Comparison of ENCODE assay signal across 5 cellular contexts in the genomic region with DNA sequence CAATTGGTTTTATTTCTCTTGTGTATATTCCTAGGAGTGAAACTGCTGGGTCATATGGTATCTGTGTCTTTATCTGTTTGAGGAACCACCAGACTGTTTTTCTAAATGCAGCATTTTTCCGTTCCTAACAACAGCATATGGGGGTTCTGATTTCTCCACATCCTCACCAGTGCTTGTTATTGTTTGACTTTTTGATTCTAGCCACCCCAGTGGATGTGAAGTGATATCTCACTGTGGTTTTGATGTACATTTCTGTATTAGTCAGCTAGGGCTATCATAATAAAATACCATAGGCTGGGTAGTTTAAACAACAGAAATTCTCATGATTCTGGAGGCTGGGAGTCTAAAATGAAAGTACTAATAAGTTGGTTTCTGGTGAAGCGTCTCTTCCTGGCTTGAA. TPM values are rescaled to one million over a fixed set of nuclear protein-coding genes. Genes with fewer than 3 reads are reported as not detected.
DNase-seq lines count a peak whose midpoint lies in the region; ATAC-seq and TF ChIP-seq lines count a peak whose summit lies in the region.
"Not testable (repeated sequence)": the region's sequence is repeated elsewhere in the genome, so short reads cannot be mapped to it uniquely, and the experiment has no call there.

No MANE protein-coding gene starts in this region.

- not testable (repeated sequence) for H3K79me1 ChIP-seq in IMR-90 (ENCODE audit: low read depth in 1 of 2, low read length in 2 of 2)

- H2AFZ ChIP-seq in IMR-90 (replicated peaks; ENCODE audit: low read length, poor library complexity), result not testable (repeated sequence)

- not testable (repeated sequence) for H3K4me3 ChIP-seq in IMR-90 (ENCODE audit: insufficient read depth, low read depth, low read length); brain microvascular endothelial cell (ENCODE audit: low read depth, low read length)

- not testable (repeated sequence) for H3K14ac ChIP-seq in IMR-90 (replicated peaks; ENCODE audit: low read depth, low read length)

- intact Hi-C loops in IMR-90 (cut with micrococcal nuclease), result not testable (repeated sequence)

- H3K9ac ChIP-seq in IMR-90 (ENCODE audit: low read depth, low read length), result not testable (repeated sequence)

- not testable (repeated sequence) for H3K4me1 ChIP-seq in IMR-90 (ENCODE audit: control insufficient read depth, insufficient read depth, low read length)

- H4K8ac ChIP-seq in IMR-90 (ENCODE audit: low read depth in 2 of 2, low read length in 2 of 2), result not testable (repeated sequence)

- not testable (repeated sequence) for TF ChIP-seq CTCF in IMR-90 (conservative IDR thresholded peaks at IDR 0.05; ENCODE audit: low read depth, low read length); brain microvascular endothelial cell (IDR thresholded peaks at IDR 0.05; ENCODE audit: low read depth, low read length, missing control alignments)

- not testable (repeated sequence) for H3K9me3 ChIP-seq in IMR-90 (ENCODE audit: control insufficient read depth, insufficient read depth, low read length)

- ATAC-seq in IMR-90 (ENCODE audit: low read depth), result not testable (repeated sequence)

- H3K27me3 ChIP-seq in IMR-90 (ENCODE audit: control insufficient read depth, insufficient read depth, low read length); brain microvascular endothelial cell (replicated peaks): not testable (repeated sequence)

- POLR2A ChIA-PET in IMR-90 (lab: Charles Lee; ENCODE audit: unreplicated experiment), result not testable (repeated sequence)

- not testable (repeated sequence) for H3K36me3 ChIP-seq in IMR-90 (ENCODE audit: control insufficient read depth, insufficient read depth, low read length); brain microvascular endothelial cell (replicated peaks)

- H3K18ac ChIP-seq in IMR-90 (ENCODE audit: low read depth, low read length), result not testable (repeated sequence)

- not testable (repeated sequence) for H4K91ac ChIP-seq in IMR-90 (ENCODE audit: insufficient read depth, low read depth, low read length)

- not testable (repeated sequence) for BruUV-seq in IMR-90 (replicated peaks; lab: Mats Ljungman, UMichigan)

- H3K9me1 ChIP-seq in IMR-90 (ENCODE audit: insufficient read depth, low read length), result not testable (repeated sequence)

- not testable (repeated sequence) for H4K20me1 ChIP-seq in IMR-90 (ENCODE audit: insufficient read depth, low read length)

- not testable (repeated sequence) for H2BK20ac ChIP-seq in IMR-90 (ENCODE audit: low read depth, low read length)

- not testable (repeated sequence) for TF ChIP-seq RAD21 in IMR-90 (IDR thresholded peaks at IDR 0.05; ENCODE audit: low read length)

- in situ Hi-C loops in IMR-90 (cut with MboI; ENCODE audit: low sequenced_read_pairs); brain microvascular endothelial cell (cut with HindIII; ENCODE audit: low pct_ligation_motif_present, low sequenced_read_pairs): not testable (repeated sequence)

- TF ChIP-seq POLR2A in IMR-90 (IDR thresholded peaks at IDR 0.05; ENCODE audit: low read depth, low read length), result not testable (repeated sequence)

- not testable (repeated sequence) for H2AK5ac ChIP-seq in IMR-90 (ENCODE audit: low read depth, low read length)

- not testable (repeated sequence) for H3K56ac ChIP-seq in IMR-90 (ENCODE audit: extremely low read depth, insufficient read depth, low read length)

- not testable (repeated sequence) for H3K27ac ChIP-seq in IMR-90 (ENCODE audit: insufficient read depth, low read length); brain microvascular endothelial cell

- not testable (repeated sequence) for H2BK120ac ChIP-seq in IMR-90 (ENCODE audit: low read depth, low read length)

- H3K4ac ChIP-seq in IMR-90 (ENCODE audit: low read depth, low read length), result not testable (repeated sequence)

- H3K4me2 ChIP-seq in IMR-90 (ENCODE audit: low read depth, low read length), result not testable (repeated sequence)

- H2BK5ac ChIP-seq in IMR-90 (ENCODE audit: low read depth, low read length, poor library complexity, severe bottlenecking), result not testable (repeated sequence)

- CTCF ChIA-PET in IMR-90 (lab: Yijun Ruan, JAX), result not testable (repeated sequence)

- H2BK15ac ChIP-seq in IMR-90 (ENCODE audit: low read depth, low read length), result not testable (repeated sequence)

- no CpG with 5 or more reads among the region's 2 CpGs for WGBS in IMR-90 (ENCODE audit: extremely low coverage in 2 of 2, insufficient read length in 1 of 2), 2 experiments

- H3K23ac ChIP-seq in IMR-90 (ENCODE audit: low read depth, low read length), result not testable (repeated sequence)

- dilution Hi-C loops in IMR-90 (cut with HindIII; ENCODE audit: low sequenced_read_pairs, unreplicated experiment), result not testable (repeated sequence)

- H2AK9ac ChIP-seq in IMR-90 (replicated peaks; ENCODE audit: low read depth, low read length, poor library complexity), result not testable (repeated sequence)

- H4K5ac ChIP-seq in IMR-90 (ENCODE audit: low read depth, low read length), result not testable (repeated sequence)

- DNase-seq in IMR-90 (peak; percentile 5), amniotic epithelial cell (ENCODE audit: low read depth) (peak; percentile 28), brain microvascular endothelial cell (peak; percentile 96), iris pigment epithelial cell (ENCODE audit: low read depth) (peak; percentile 63), non-pigmented ciliary epithelial cell (ENCODE audit: low read depth) (peak; percentile 10)

RNA-seq across cellular contexts. Expression of a gene that starts 9.0 kb away (rescaled TPM):
- total RNA-seq in IMR-90 (2012; rRNA removed), result 5.8 and 6.3 TPM in 2 replicates
- 1.0 and 1.1 TPM in 2 replicates for polyA plus RNA-seq in IMR-90 (2012; rRNA removed)
- polyA plus RNA-seq in IMR-90 (2012; cell fraction: cytosol; rRNA removed), result 0.17 and 0.24 TPM in 2 replicates
- 0.33 and 1.8 TPM in 2 replicates for polyA plus RNA-seq in IMR-90 (2012; cell fraction: nucleus; rRNA removed; ENCODE audit: low replicate concordance)

Comparison
In these comparisons a context has a peak if more than half of its experiments do, and no peak if none do; other contexts are left out.
1. DNase-seq: peak in every context shown above with its lines; median percentile 96 in brain microvascular endothelial cell; 63 in iris pigment epithelial cell; 28 in amniotic epithelial cell; 10 in non-pigmented ciliary epithelial cell; 5 in IMR-90.